Comparison of ENCODE assay signal across 9 cellular contexts in genomic region chr20:54208492-54209044, GRCh38. TPM values are rescaled to one million over a fixed set of nuclear protein-coding genes. Genes with fewer than 3 reads are reported as not detected.
DNase-seq lines count a peak whose midpoint lies in the region; ATAC-seq and TF ChIP-seq lines count a peak whose summit lies in the region.
"Had no signal": no experiment of that assay in that cellular context is flagged by ENCODE, and none has a peak within 500 bp of the region (broad histone marks: within the 10 kb centered on the region; RNA-seq: fewer than 3 reads in every experiment).

No MANE protein-coding gene starts in this region.

- peaks cover 30% of the 10 kb centered on the region for H3K79me2 ChIP-seq in neural cell (replicated peaks; ENCODE audit: insufficient read depth, low read length)

- 1% methylated on average over 15 of the region's 15 CpGs for WGBS in esophagus, 2 donors

- peaks cover 8% of the 10 kb centered on the region for H3K27me3 Mint-ChIP-seq in T-helper 17 cell

- no peaks in the 10 kb centered on the region for H3K36me3 Mint-ChIP-seq in T-helper 17 cell (ENCODE audit: low read depth)

- H3K4me1 ChIP-seq in BE2C (no peaks in the 10 kb centered on the region), esophagus (ENCODE audit: control insufficient read depth in 2 of 2, insufficient read depth in 2 of 2, low read length in 1 of 2) (peaks cover 0 to 2% of the 10 kb centered on the region in 2 donors)

- no peaks in the 10 kb centered on the region for H3F3A ChIP-seq in neural cell (ENCODE audit: insufficient read depth, low read length, poor library complexity, severe bottlenecking)

- TF ChIP-seq EP300 in neural cell (conservative IDR thresholded peaks at IDR 0.05; ENCODE audit: poor library complexity, severe bottlenecking) = no peak

- peak overlapping the region; percentile 98 for H3K4me2 ChIP-seq in neural cell (ENCODE audit: low read length)

- no peaks in the 10 kb centered on the region for H4K20me1 ChIP-seq in neural cell (ENCODE audit: insufficient read depth)

- peak overlapping the region; percentile 89 for H2AFZ ChIP-seq in neural cell (ENCODE audit: low read depth, low read length)

- H3K36me3 ChIP-seq in BE2C = peaks cover 8% of the 10 kb centered on the region; the same call in 1 of the 2 replicates
- peaks cover 0 to 3% of the 10 kb centered on the region in 2 donors for H3K36me3 ChIP-seq in esophagus (ENCODE audit: control insufficient read depth in 2 of 2, insufficient read depth in 2 of 2, low read length in 1 of 2)
- H3K36me3 ChIP-seq in neural cell (ENCODE audit: insufficient read depth, low read length) = no peaks in the 10 kb centered on the region

- H3K4me3 Mint-ChIP-seq in T-helper 17 cell = peak overlapping the region; percentile 90

- H3K27ac ChIP-seq in esophagus (ENCODE audit: low read depth in 2 of 2, low read length in 1 of 2) (peak overlapping the region; percentile 92 to 97), neural cell (ENCODE audit: low read length) (peak overlapping the region; percentile 91)

- no peaks in the 10 kb centered on the region for H3K27me3 ChIP-seq in BE2C
- H3K27me3 ChIP-seq in esophagus (ENCODE audit: control insufficient read depth in 1 of 2, insufficient read depth in 2 of 2, low read length in 2 of 2) = no peaks in the 10 kb centered on the region
- H3K27me3 ChIP-seq in neural cell (ENCODE audit: insufficient read depth, low read depth, low read length) = no peaks in the 10 kb centered on the region

- H3K9me3 ChIP-seq in BE2C = no peaks in the 10 kb centered on the region
- no peaks in the 10 kb centered on the region for H3K9me3 ChIP-seq in T-helper 17 cell (ENCODE audit: control insufficient read depth, low read length, poor library complexity, severe bottlenecking)
- H3K9me3 ChIP-seq in esophagus (ENCODE audit: control insufficient read depth in 2 of 2, insufficient read depth in 1 of 2, low read depth in 1 of 2, low read length in 1 of 2) = no peaks in the 10 kb centered on the region
- H3K9me3 ChIP-seq in neural cell (ENCODE audit: low read length) = no peaks in the 10 kb centered on the region

- H3K9me2 ChIP-seq in neural cell (ENCODE audit: insufficient read depth, low read length) = no peaks in the 10 kb centered on the region

- H3K27ac Mint-ChIP-seq in T-helper 17 cell = peak overlapping the region; percentile 97

- peak; percentile 27 for DNase-seq in BE2C
- no peak for DNase-seq in T-helper 17 cell
- DNase-seq in effector CD4-positive, alpha-beta T cell = no peak
- DNase-seq in NCI-H187 treated with DMSO at 0.1 percent for 48 hours (lab: John Stamatoyannopoulos, UW) = no peak

- peak overlapping the region; percentile 94 for H3K9ac ChIP-seq in neural cell (ENCODE audit: low read length)

- H3K4me3 ChIP-seq in BE2C (ENCODE audit: low read depth, low read length) = peak overlapping the region; percentile 97
- H3K4me3 ChIP-seq in esophagus (ENCODE audit: low read depth in 1 of 2, low read length in 2 of 2) = peak overlapping the region; percentile 87 to 97
- peak overlapping the region; percentile 94 for H3K4me3 ChIP-seq in neural cell (ENCODE audit: low read length)

- ATAC-seq in GM18517 (IDR thresholded peaks at IDR 0.05; ENCODE audit: unreplicated experiment) = peak; percentile 5
- peak; percentile 9 for ATAC-seq in HG03196 (IDR thresholded peaks at IDR 0.05; ENCODE audit: unreplicated experiment)
- ATAC-seq in T-helper 17 cell = no peak

- peaks cover 27% of the 10 kb centered on the region for H3K4me1 Mint-ChIP-seq in T-helper 17 cell

- no peak for TF ChIP-seq CTCF in BE2C (IDR thresholded peaks at IDR 0.05; ENCODE audit: low read depth, low read length)
- no peak for TF ChIP-seq CTCF in neural cell (IDR thresholded peaks at IDR 0.05; ENCODE audit: poor library complexity, severe bottlenecking)

- no peak for TF ChIP-seq RAD21 in neural cell (conservative IDR thresholded peaks at IDR 0.05)

TF ChIP-seq in neural cell, 6 proteins besides CTCF, POLR2A, EP300 and RAD21:
- TF ChIP-seq EZH2 (IDR thresholded peaks at IDR 0.05; ENCODE audit: borderline replicate concordance, insufficient read depth, low read length, poor library complexity, severe bottlenecking) (no peak), TAF1 (IDR thresholded peaks at IDR 0.05; ENCODE audit: low read depth) (no peak), SMC3 (conservative IDR thresholded peaks at IDR 0.05; ENCODE audit: poor library complexity) (no peak), REST (IDR thresholded peaks at IDR 0.05; ENCODE audit: borderline replicate concordance) (no peak), POLR2AphosphoS5 (IDR thresholded peaks at IDR 0.05) (no peak), MXI1 (conservative IDR thresholded peaks at IDR 0.05; ENCODE audit: poor library complexity, severe bottlenecking) (no peak)
TF ChIP-seq in neural cell: peak in this region for 0.

RNA-seq across cellular contexts. Expression of gene PFDN4, which starts 0.7 kb away (rescaled TPM):
- 52.2 TPM for polyA plus RNA-seq in BE2C (2012; ENCODE audit: insufficient read depth, insufficient read length, low read depth)
- 10 to 100 TPM; 16.9 to 21.3 TPM for total RNA-seq in T-helper 17 cell
- 10 to 100 TPM; 43.8 to 48.3 TPM for polyA plus RNA-seq in esophagus
- polyA plus RNA-seq in neural cell = 350 and 512 TPM in 2 replicates
- 156 and 175 TPM in 2 replicates for polyA minus RNA-seq in neural cell

RNA-seq across cellular contexts. Expression of gene CYP24A1, which starts 34.8 kb away (rescaled TPM):
- not detected for polyA plus RNA-seq in BE2C (2012; ENCODE audit: insufficient read depth, insufficient read length, low read depth)
- total RNA-seq in T-helper 17 cell = under 1 TPM in 1 of 2 donors, not detected in 1; 0.22 TPM
- polyA plus RNA-seq in esophagus (1 to 10 TPM in 1 of 2 donors, under 1 TPM in 1; 0.39 to 1.6 TPM), neural cell (0.12 TPM in 1 of 2 replicates, not detected in the other)
- not detected in 2 replicates for polyA minus RNA-seq in neural cell
- total RNA-seq: subcutaneous adipose tissue had no signal
